Comparison of ENCODE assay signal across 23 cellular contexts in the genomic region with DNA sequence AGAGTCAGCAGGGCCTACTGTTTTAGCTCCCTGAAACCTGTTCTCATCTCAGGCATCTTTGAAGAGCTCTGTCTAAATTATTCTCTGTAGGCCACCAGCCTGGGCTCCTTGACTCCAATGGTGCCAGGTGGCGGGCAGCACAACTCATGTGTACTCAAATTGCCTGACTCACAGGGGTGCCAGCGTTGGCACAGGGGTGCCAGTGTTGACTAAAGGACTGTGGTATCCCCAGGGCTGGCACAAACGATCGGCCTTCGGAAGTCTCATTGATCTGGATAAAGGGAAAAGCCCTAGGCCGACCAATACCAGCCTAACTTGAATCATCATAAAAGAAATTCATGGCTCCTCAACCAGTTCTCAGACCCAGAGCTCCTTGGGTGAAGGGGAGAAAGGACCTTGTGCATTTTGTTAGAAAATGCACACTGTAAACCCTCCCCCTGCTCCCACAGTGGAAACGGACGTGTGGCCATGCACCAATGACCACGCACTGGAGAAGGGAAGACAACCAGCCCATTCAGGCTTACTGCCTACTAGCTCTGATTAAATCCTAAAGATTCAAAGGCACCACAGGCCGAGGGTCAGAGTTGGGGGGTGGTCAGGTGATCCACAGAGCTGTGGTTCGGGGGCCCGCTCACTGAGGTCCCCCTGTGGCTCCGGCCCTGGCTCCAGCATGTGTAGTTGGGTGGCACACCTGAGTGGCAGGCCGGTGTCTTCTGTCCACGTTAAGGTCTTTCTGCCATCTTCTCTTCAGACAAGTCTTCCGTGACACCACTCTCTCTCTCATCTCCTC.
"Had no signal": no experiment of that assay in that cellular context is flagged by ENCODE, and none has a peak within 500 bp of the region (broad histone marks: within the 10 kb centered on the region; RNA-seq: fewer than 3 reads in every experiment).

No MANE protein-coding gene starts in this region.

- ATAC-seq: HepG2 had no signal

- H3K27me3 ChIP-seq: MG63 had no signal

- H3K4me3 ChIP-seq: MG63 had no signal

- H3K9me3 ChIP-seq: MG63, SK-N-SH had no signal

- DNase-seq: IMR-90, Karpas-422, KG1, MG63, NCI-H1092, NCI-H1105 treated with DMSO at 0.1 percent for 48 hours, NCI-H1417 treated with DMSO at 0.1 percent for 48 hours, NCI-H146, NCI-H1694 treated with DMSO at 0.1 percent for 48 hours, NCI-H1930, NCI-H2081, NCI-H2107, NCI-H2171, NCI-H226, NCI-H446, NCI-H510A, NCI-H524 treated with DMSO at 0.1 percent for 48 hours, NCI-H69, NCI-H774, RPMI8226, SHP77, SK-N-SH had no signal
